ENCODE assay signal across 41 cellular contexts in the genomic region with DNA sequence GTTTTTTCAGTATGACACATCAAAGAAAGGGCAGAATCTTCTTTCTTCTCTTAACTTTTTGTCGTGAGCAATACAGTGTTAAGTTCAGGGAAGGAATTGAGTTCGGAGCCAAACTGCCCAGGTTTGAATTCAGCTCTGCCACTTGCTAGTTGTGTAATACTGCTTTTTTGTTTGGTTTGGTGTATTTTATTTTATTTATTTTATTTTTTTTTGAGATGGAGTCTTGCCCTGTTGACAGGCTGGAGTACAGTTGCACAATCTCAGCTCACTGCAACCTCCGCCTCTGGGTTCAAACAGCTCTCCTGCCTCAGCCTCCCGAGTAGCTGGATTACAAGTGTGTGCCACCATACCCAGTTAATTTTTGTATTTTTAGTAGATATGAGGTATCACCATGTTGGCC.
"Had no signal": no experiment of that assay in that cellular context is flagged by ENCODE, and none has a peak within 500 bp of the region (broad histone marks: within the 10 kb centered on the region; RNA-seq: fewer than 3 reads in every experiment).

No MANE protein-coding gene starts in this region.

- H3K27ac ChIP-seq: adrenal gland, ascending aorta, body of pancreas, brain microvascular endothelial cell, breast epithelium, cardiac muscle cell had no signal

- H3K9me3 ChIP-seq: adrenal gland, ascending aorta, body of pancreas, breast epithelium had no signal

- H3K4me1 ChIP-seq: adrenal gland, ascending aorta, breast epithelium had no signal

- H3K36me3 Mint-ChIP-seq: activated naive CD4-positive, alpha-beta T cell treated with anti-CD3 and anti-CD28 coated beads, Interleukin-2, amount 10 ng/mL, durations not matched to agents 7 days and 5 days; activated naive CD4-positive, alpha-beta T cell treated with anti-CD3 and anti-CD28 coated beads, Interleukin-2, amount 50 U/mL, for 24 hours; activated naive CD8-positive, alpha-beta T cell; activated naive CD8-positive, alpha-beta T cell treated with anti-CD3 and anti-CD28 coated beads for 36 hours; activated naive CD8-positive, alpha-beta T cell treated with anti-CD3 and anti-CD28 coated beads, Interleukin-2, amount 10 ng/mL, durations not matched to agents 7 days and 5 days; brain had no signal

- H3K27ac Mint-ChIP-seq: activated naive CD4-positive, alpha-beta T cell treated with anti-CD3 and anti-CD28 coated beads for 36 hours; activated naive CD4-positive, alpha-beta T cell treated with anti-CD3 and anti-CD28 coated beads, Interleukin-2, amount 10 ng/mL, durations not matched to agents 7 days and 5 days; activated naive CD4-positive, alpha-beta T cell treated with anti-CD3 and anti-CD28 coated beads, Interleukin-2, amount 50 U/mL, for 24 hours; activated naive CD4-positive, alpha-beta T cell treated with anti-CD3 and anti-CD28 coated beads, Interleukin-2, amount 50 U/mL, for 72 hours; activated naive CD8-positive, alpha-beta T cell; activated naive CD8-positive, alpha-beta T cell treated with anti-CD3 and anti-CD28 coated beads for 36 hours; activated naive CD8-positive, alpha-beta T cell treated with anti-CD3 and anti-CD28 coated beads, Interleukin-2, amount 10 ng/mL, durations not matched to agents 7 days and 5 days; activated naive CD8-positive, alpha-beta T cell treated with anti-CD3 and anti-CD28 coated beads, Interleukin-2, amount 50 U/mL, for 24 hours; activated T-cell treated with anti-CD3 and anti-CD28 coated beads, Interleukin-2, amount 50 U/mL, for 24 hours; activated T-cell treated with anti-CD3 and anti-CD28 coated beads, Interleukin-2, amount 50 U/mL, for 72 hours; activated T-helper 1 cell treated with anti-CD3 and anti-CD28 coated beads, Interleukin-12 subunit alpha, Interleukin-12 subunit beta, Interleukin-2, Interleukin-4 antibody, amounts not matched to agents 30 ng/mL and 10 ng/mL and 1 ng/mL, durations not matched to agents 14 hours and 24 hours and 36 hours; activated T-helper 17 cell treated with anti-CD3 and anti-CD28 coated beads, Interleukin-2, amount 50 U/mL, for 72 hours; activated T-helper 2 cell treated with anti-CD3 and anti-CD28 coated beads, Interferon-gamma antibody, Interleukin-2, Interleukin-4, amounts not matched to agents 10 μg/mL and 5 μg/mL and 100 μg/mL, durations not matched to agents 14 hours and 24 hours and 36 hours had no signal

- H3K9me3 Mint-ChIP-seq: activated naive CD4-positive, alpha-beta T cell treated with anti-CD3 and anti-CD28 coated beads for 36 hours; activated naive CD4-positive, alpha-beta T cell treated with anti-CD3 and anti-CD28 coated beads, Interleukin-2, amount 10 ng/mL, durations not matched to agents 7 days and 5 days; activated naive CD4-positive, alpha-beta T cell treated with anti-CD3 and anti-CD28 coated beads, Interleukin-2, amount 50 U/mL, for 24 hours; activated naive CD4-positive, alpha-beta T cell treated with anti-CD3 and anti-CD28 coated beads, Interleukin-2, amount 50 U/mL, for 72 hours; activated naive CD8-positive, alpha-beta T cell treated with anti-CD3 and anti-CD28 coated beads for 36 hours; activated naive CD8-positive, alpha-beta T cell treated with anti-CD3 and anti-CD28 coated beads, Interleukin-2, amount 10 ng/mL, durations not matched to agents 7 days and 5 days; activated naive CD8-positive, alpha-beta T cell treated with anti-CD3 and anti-CD28 coated beads, Interleukin-2, amount 50 U/mL, for 24 hours; activated T-cell treated with anti-CD3 and anti-CD28 coated beads, Interleukin-2, amount 50 U/mL, for 24 hours; activated T-cell treated with anti-CD3 and anti-CD28 coated beads, Interleukin-2, amount 50 U/mL, for 4 hours; activated T-cell treated with anti-CD3 and anti-CD28 coated beads, Interleukin-2, amount 50 U/mL, for 72 hours; activated T-helper 1 cell treated with anti-CD3 and anti-CD28 coated beads, Interleukin-12 subunit alpha, Interleukin-12 subunit beta, Interleukin-2, Interleukin-4 antibody, amounts not matched to agents 30 ng/mL and 10 ng/mL and 1 ng/mL, durations not matched to agents 14 hours and 24 hours and 36 hours; activated T-helper 17 cell treated with anti-CD3 and anti-CD28 coated beads, Interleukin-2, amount 50 U/mL, for 72 hours; activated T-helper 2 cell treated with anti-CD3 and anti-CD28 coated beads, Interferon-gamma antibody, Interleukin-2, Interleukin-4, amounts not matched to agents 10 μg/mL and 5 μg/mL and 100 μg/mL, durations not matched to agents 14 hours and 24 hours and 36 hours; brain; central memory CD8-positive, alpha-beta T cell had no signal

- H3K36me3 ChIP-seq: adrenal gland, ascending aorta, brain microvascular endothelial cell, breast epithelium, cardiac muscle cell had no signal

- H3K27me3 ChIP-seq: ascending aorta, body of pancreas, breast epithelium had no signal

- H3K4me3 Mint-ChIP-seq: activated naive CD4-positive, alpha-beta T cell treated with anti-CD3 and anti-CD28 coated beads for 36 hours; activated naive CD4-positive, alpha-beta T cell treated with anti-CD3 and anti-CD28 coated beads, Interleukin-2, amount 10 ng/mL, durations not matched to agents 7 days and 5 days; activated naive CD4-positive, alpha-beta T cell treated with anti-CD3 and anti-CD28 coated beads, Interleukin-2, amount 50 U/mL, for 24 hours; activated naive CD8-positive, alpha-beta T cell; activated naive CD8-positive, alpha-beta T cell treated with anti-CD3 and anti-CD28 coated beads for 36 hours; activated naive CD8-positive, alpha-beta T cell treated with anti-CD3 and anti-CD28 coated beads, Interleukin-2, amount 10 ng/mL, durations not matched to agents 7 days and 5 days; activated naive CD8-positive, alpha-beta T cell treated with anti-CD3 and anti-CD28 coated beads, Interleukin-2, amount 50 U/mL, for 24 hours; activated T-cell treated with anti-CD3 and anti-CD28 coated beads, Interleukin-2, amount 50 U/mL, for 24 hours; activated T-cell treated with anti-CD3 and anti-CD28 coated beads, Interleukin-2, amount 50 U/mL, for 4 hours; activated T-cell treated with anti-CD3 and anti-CD28 coated beads, Interleukin-2, amount 50 U/mL, for 72 hours; activated T-helper 1 cell treated with anti-CD3 and anti-CD28 coated beads, Interleukin-12 subunit alpha, Interleukin-12 subunit beta, Interleukin-2, Interleukin-4 antibody, amounts not matched to agents 30 ng/mL and 10 ng/mL and 1 ng/mL, durations not matched to agents 14 hours and 24 hours and 36 hours; activated T-helper 17 cell treated with anti-CD3 and anti-CD28 coated beads, Interleukin-2, amount 50 U/mL, for 72 hours; central memory CD8-positive, alpha-beta T cell had no signal

- H3K4me1 Mint-ChIP-seq: activated naive CD4-positive, alpha-beta T cell treated with anti-CD3 and anti-CD28 coated beads, Interleukin-2, amount 10 ng/mL, durations not matched to agents 7 days and 5 days; activated naive CD4-positive, alpha-beta T cell treated with anti-CD3 and anti-CD28 coated beads, Interleukin-2, amount 50 U/mL, for 24 hours; activated T-helper 17 cell treated with anti-CD3 and anti-CD28 coated beads, Interleukin-2, amount 50 U/mL, for 72 hours had no signal

- H3K4me3 ChIP-seq: adrenal gland, ascending aorta, body of pancreas, breast epithelium, cardiac muscle cell had no signal

- ATAC-seq: activated naive CD4-positive, alpha-beta T cell treated with anti-CD3 and anti-CD28 coated beads, Interleukin-2, amount 50 U/mL, for 72 hours; activated naive CD8-positive, alpha-beta T cell treated with anti-CD3 and anti-CD28 coated beads, Interleukin-2, amount 50 U/mL, for 24 hours; activated T-cell treated with anti-CD3 and anti-CD28 coated beads, Interleukin-2, amount 50 U/mL, for 4 hours; activated T-cell treated with anti-CD3 and anti-CD28 coated beads, Interleukin-2, amount 50 U/mL, for 72 hours; activated T-helper 17 cell treated with anti-CD3 and anti-CD28 coated beads, Interleukin-2, amount 50 U/mL, for 72 hours; body of pancreas had no signal

- DNase-seq: activated effector memory CD4-positive, alpha-beta T cell treated with anti-CD3 and anti-CD28 coated beads, Interleukin-2, amount 50 U/mL, for 16 hours; activated effector memory CD4-positive, alpha-beta T cell treated with Interleukin-2 at 50 U/mL for 16 hours; activated gamma-delta T cell; activated gamma-delta T cell treated with Interleukin-2 at 50 U/mL for 16 hours; activated naive CD4-positive, alpha-beta T cell; activated naive CD4-positive, alpha-beta T cell treated with anti-CD3 and anti-CD28 coated beads for 36 hours; activated naive CD4-positive, alpha-beta T cell treated with anti-CD3 and anti-CD28 coated beads, Interleukin-2, amount 10 ng/mL, durations not matched to agents 7 days and 5 days; activated naive CD4-positive, alpha-beta T cell treated with anti-CD3 and anti-CD28 coated beads, Interleukin-2, amount 50 U/mL, for 16 hours; activated naive CD4-positive, alpha-beta T cell treated with Interleukin-2 at 50 U/mL for 16 hours; activated naive CD8-positive, alpha-beta T cell treated with anti-CD3 and anti-CD28 coated beads for 36 hours; activated naive CD8-positive, alpha-beta T cell treated with anti-CD3 and anti-CD28 coated beads, Interleukin-2, amount 10 ng/mL, durations not matched to agents 7 days and 5 days; activated naive CD8-positive, alpha-beta T cell treated with anti-CD3 and anti-CD28 coated beads, Interleukin-2, amount 50 U/mL, for 24 hours; activated T-cell treated with anti-CD3 and anti-CD28 coated beads for 4 hours; activated T-cell treated with anti-CD3 and anti-CD28 coated beads, Interleukin-2, amount 50 U/mL, for 1 hour; activated T-cell treated with anti-CD3 and anti-CD28 coated beads, Interleukin-2, amount 50 U/mL, for 24 hours; activated T-cell treated with anti-CD3 and anti-CD28 coated beads, Interleukin-2, amount 50 U/mL, for 4 hours; activated T-cell treated with anti-CD3 and anti-CD28 coated beads, Interleukin-2, amount 50 U/mL, for 48 hours; activated T-cell treated with anti-CD3 and anti-CD28 coated beads, Interleukin-2, amount 50 U/mL, for 72 hours; adrenal gland; amniotic stem cell; amygdala; anterior cingulate cortex; aorta; body of pancreas; brain microvascular endothelial cell; caudate nucleus; central memory CD4-positive, alpha-beta T cell; cerebellar nuclear complex had no signal

- FAIRE-seq: astrocyte, bronchial epithelial cell had no signal
